Comparison of ENCODE assay signal across 10 cellular contexts in the genomic region with DNA sequence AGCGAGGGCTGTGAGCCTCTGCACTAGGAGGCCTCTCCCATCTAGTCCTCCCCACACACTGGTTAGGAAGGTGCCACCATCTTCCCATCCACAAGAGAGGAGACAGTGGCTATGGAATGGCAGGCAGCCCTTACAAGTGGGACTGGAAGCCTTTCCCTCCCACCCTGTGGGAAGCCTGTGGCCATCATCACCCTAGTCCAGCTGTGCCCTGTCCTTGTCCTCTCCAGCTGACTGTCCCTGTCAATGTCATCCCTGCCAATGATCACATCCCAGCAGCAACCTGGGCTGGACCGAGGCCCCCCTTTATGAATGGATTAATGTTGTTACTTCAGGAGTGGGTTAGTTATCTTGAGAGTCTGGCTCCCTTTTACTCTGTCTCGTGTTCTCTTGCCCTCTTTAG. TPM values are rescaled to one million over a fixed set of nuclear protein-coding genes. Genes with fewer than 3 reads are reported as not detected.
"Had no signal": no experiment of that assay in that cellular context is flagged by ENCODE, and none has a peak within 500 bp of the region (broad histone marks: within the 10 kb centered on the region; RNA-seq: fewer than 3 reads in every experiment).

No MANE protein-coding gene starts in this region.

- ATAC-seq: GM23338, HCT116 had no signal

- DNase-seq: H9, HFFc6, KBM-7 had no signal

- H3K4me3 ChIP-seq: GM23338 had no signal

- H3K4me2 ChIP-seq: GM23338 had no signal

- H2AFZ ChIP-seq: GM23338 had no signal

- FAIRE-seq: H1, H54 had no signal

- H3K27ac ChIP-seq: HL-60 had no signal

RNA-seq across cellular contexts. Expression of a gene that starts 52.8 kb away (rescaled TPM):
- total RNA-seq: H1, H9, HFFc6, HT1080 had no signal
- polyA plus RNA-seq: H1, IgD-negative memory B cell had no signal
